ENCODE assay signal across 9 cellular contexts in genomic region chr10:103470755-103471653, GRCh38. TPM values are rescaled to one million over a fixed set of nuclear protein-coding genes. Genes with fewer than 3 reads are reported as not detected.
DNase-seq lines count a peak whose midpoint lies in the region; ATAC-seq and TF ChIP-seq lines count a peak whose summit lies in the region.
"Had no signal": no experiment of that assay in that cellular context is flagged by ENCODE, and none has a peak within 500 bp of the region (broad histone marks: within the 10 kb centered on the region; RNA-seq: fewer than 3 reads in every experiment).

No MANE protein-coding gene starts in this region.

- H3K9me3 ChIP-seq in OCI-LY7 (ENCODE audit: low read length), result no peaks in the 10 kb centered on the region
- H3K9me3 ChIP-seq: ovary had no signal

- H3K27ac ChIP-seq in OCI-LY7 (ENCODE audit: low read depth, low read length, poor library complexity, severe bottlenecking), result peak overlapping the region; percentile 91
- H3K27ac ChIP-seq in mesendoderm (ENCODE audit: low read depth, low read length), result no peak overlapping the region
- H3K27ac ChIP-seq: ovary had no signal

- no peak overlapping the region for H3K23ac ChIP-seq in mesendoderm (ENCODE audit: low read length)

- intact Hi-C loops in OCI-LY7 (cut with micrococcal nuclease; ENCODE audit: unreplicated experiment), result no loop called here
- intact Hi-C loops in activated T-helper 1 cell treated with anti-CD3 and anti-CD28 coated beads, Interleukin-12 subunit alpha, Interleukin-12 subunit beta, Interleukin-2, Interleukin-4 antibody, amounts not matched to agents 30 ng/mL and 10 ng/mL and 1 ng/mL, durations not matched to agents 14 hours and 24 hours and 36 hours (cut with micrococcal nuclease), result loop anchor here (1.0 to 5.0 kb wide), 3 partner anchors 11 to 104 kb away; partner anchors contain the start of genes CALHM2 and TAF5

- POLR2A ChIA-PET in OCI-LY7 (lab: Charles Lee), result interaction anchor here (0.5 to 0.9 kb wide), 4 partner anchors 8 to 280 kb away, joined by 3 to 4 read pairs (median 4); no protein-coding TSS in a partner anchor

- H3K4me1 ChIP-seq in OCI-LY7 (ENCODE audit: insufficient read depth, low read length, poor library complexity, severe bottlenecking) (peaks cover 77% of the 10 kb centered on the region), mesendoderm (ENCODE audit: control insufficient read depth, low read depth, low read length) (peaks cover 5% of the 10 kb centered on the region)

- peaks cover 2% of the 10 kb centered on the region for H3K36me3 Mint-ChIP-seq in activated T-helper 1 cell treated with anti-CD3 and anti-CD28 coated beads, Interleukin-12 subunit alpha, Interleukin-12 subunit beta, Interleukin-2, Interleukin-4 antibody, amounts not matched to agents 30 ng/mL and 10 ng/mL and 1 ng/mL, durations not matched to agents 14 hours and 24 hours and 36 hours (ENCODE audit: low read depth)

- H2BK120ac ChIP-seq in mesendoderm (ENCODE audit: low read depth, low read length), result no peak overlapping the region

- H3K4me1 Mint-ChIP-seq in activated T-helper 1 cell treated with anti-CD3 and anti-CD28 coated beads, Interleukin-12 subunit alpha, Interleukin-12 subunit beta, Interleukin-2, Interleukin-4 antibody, amounts not matched to agents 30 ng/mL and 10 ng/mL and 1 ng/mL, durations not matched to agents 14 hours and 24 hours and 36 hours (ENCODE audit: low read depth), result peaks cover 70% of the 10 kb centered on the region

- H2AK5ac ChIP-seq in mesendoderm (ENCODE audit: low read length), result no peak overlapping the region

- H3K56ac ChIP-seq in mesendoderm (ENCODE audit: low read length), result peak overlapping the region; percentile 6

- peak overlapping the region; percentile 13; the same call in 1 of the 2 replicates for H2AFZ ChIP-seq in OCI-LY7 (ENCODE audit: low read length)

- H3K27me3 ChIP-seq in mesendoderm (ENCODE audit: insufficient read depth, low read length, poor library complexity), result no peaks in the 10 kb centered on the region
- H3K27me3 ChIP-seq: ovary had no signal

- H3K27ac Mint-ChIP-seq in activated T-helper 1 cell treated with anti-CD3 and anti-CD28 coated beads, Interleukin-12 subunit alpha, Interleukin-12 subunit beta, Interleukin-2, Interleukin-4 antibody, amounts not matched to agents 30 ng/mL and 10 ng/mL and 1 ng/mL, durations not matched to agents 14 hours and 24 hours and 36 hours, result peak overlapping the region; percentile 89

- H3K79me2 ChIP-seq in OCI-LY7 (ENCODE audit: insufficient read depth, low read depth, low read length) (no peaks in the 10 kb centered on the region), mesendoderm (ENCODE audit: control insufficient read depth, insufficient read depth, low read length) (no peaks in the 10 kb centered on the region)

- peak overlapping the region; percentile 72 for H3K4me2 ChIP-seq in OCI-LY7 (ENCODE audit: low read length)
- no peak overlapping the region for H3K4me2 ChIP-seq in mesendoderm (ENCODE audit: low read length)

- H3K9ac ChIP-seq in mesendoderm (ENCODE audit: low read length), result no peak overlapping the region

- CTCF ChIA-PET in OCI-LY7 (lab: Charles Lee; ENCODE audit: unreplicated experiment), result interaction anchor here (0.6 to 0.7 kb wide), 3 partner anchors 13 to 55 kb away, joined by 3 read pairs; no protein-coding TSS in a partner anchor

- peak overlapping the region; percentile 27 for H3K4me3 Mint-ChIP-seq in activated T-helper 1 cell treated with anti-CD3 and anti-CD28 coated beads, Interleukin-12 subunit alpha, Interleukin-12 subunit beta, Interleukin-2, Interleukin-4 antibody, amounts not matched to agents 30 ng/mL and 10 ng/mL and 1 ng/mL, durations not matched to agents 14 hours and 24 hours and 36 hours

- H3K9me3 Mint-ChIP-seq in activated T-helper 1 cell treated with anti-CD3 and anti-CD28 coated beads, Interleukin-12 subunit alpha, Interleukin-12 subunit beta, Interleukin-2, Interleukin-4 antibody, amounts not matched to agents 30 ng/mL and 10 ng/mL and 1 ng/mL, durations not matched to agents 14 hours and 24 hours and 36 hours, result no peaks in the 10 kb centered on the region

- no peaks in the 10 kb centered on the region for H4K20me1 ChIP-seq in OCI-LY7 (ENCODE audit: insufficient read depth, low read length)

- H3K4ac ChIP-seq in mesendoderm (ENCODE audit: low read depth, low read length), result no peak overlapping the region

- peak; percentile 77 for ATAC-seq in GM18870 (IDR thresholded peaks at IDR 0.05; ENCODE audit: unreplicated experiment)
- ATAC-seq in HG02943 (IDR thresholded peaks at IDR 0.05; ENCODE audit: low read depth, unreplicated experiment), result peak; percentile 71

- H3K27me3 Mint-ChIP-seq in activated T-helper 1 cell treated with anti-CD3 and anti-CD28 coated beads, Interleukin-12 subunit alpha, Interleukin-12 subunit beta, Interleukin-2, Interleukin-4 antibody, amounts not matched to agents 30 ng/mL and 10 ng/mL and 1 ng/mL, durations not matched to agents 14 hours and 24 hours and 36 hours (ENCODE audit: insufficient read depth), result no peaks in the 10 kb centered on the region

- BruUV-seq in OCI-LY7 (replicated peaks; lab: Mats Ljungman, UMichigan), result no TSS peak

- WGBS in mesendoderm (ENCODE audit: extremely low coverage, insufficient coverage, low lambda C conversion rate), result no CpG with 5 or more reads among the region's 14 CpGs

- DNase-seq in OCI-LY7 (ENCODE audit: low spot score) (peak; percentile 90), mesendoderm (peak; percentile 65), ureter (ENCODE audit: low spot score) (peak; percentile 73), middle frontal gyrus (ENCODE audit: extremely low spot score, low spot score) (no peak), HPDE6-E6E7 (ENCODE audit: extremely low spot score) (no peak)
- DNase-seq in activated T-helper 1 cell treated with anti-CD3 and anti-CD28 coated beads, Interleukin-12 subunit alpha, Interleukin-12 subunit beta, Interleukin-2, Interleukin-4 antibody, amounts not matched to agents 30 ng/mL and 10 ng/mL and 1 ng/mL, durations not matched to agents 14 hours and 24 hours and 36 hours (ENCODE audit: low spot score), result peak; percentile 69

- H2BK15ac ChIP-seq in mesendoderm (replicated peaks; ENCODE audit: low read depth), result no peak overlapping the region

- H2BK5ac ChIP-seq in mesendoderm (ENCODE audit: low read length), result no peak overlapping the region

- peak overlapping the region; percentile 47 for H3K18ac ChIP-seq in mesendoderm (ENCODE audit: low read length)

- H3K36me3 ChIP-seq in OCI-LY7 (ENCODE audit: insufficient read depth, low read length) (no peaks in the 10 kb centered on the region), mesendoderm (ENCODE audit: control insufficient read depth, insufficient read depth, low read length) (no peaks in the 10 kb centered on the region)
- H3K36me3 ChIP-seq: ovary had no signal

- no peaks in the 10 kb centered on the region for H3K79me1 ChIP-seq in mesendoderm (ENCODE audit: low read length)

- no peaks in the 10 kb centered on the region for H3K9me2 ChIP-seq in OCI-LY7 (ENCODE audit: insufficient read depth, low read length)

- H4K8ac ChIP-seq in mesendoderm (ENCODE audit: low read depth, low read length), result no peak overlapping the region

- H3K4me3 ChIP-seq in OCI-LY7 (ENCODE audit: low read depth, low read length, poor library complexity, severe bottlenecking), result peak overlapping the region; percentile 55
- H3K4me3 ChIP-seq in mesendoderm (ENCODE audit: low read length), result no peak overlapping the region
- H3K4me3 ChIP-seq: ovary had no signal

- peak overlapping the region; percentile 64 for H4K5ac ChIP-seq in mesendoderm (ENCODE audit: low read length)

- no peak for TF ChIP-seq CTCF in OCI-LY7 (conservative IDR thresholded peaks at IDR 0.05; ENCODE audit: low read length)

RNA-seq across cellular contexts. Expression of gene CALHM3, which starts 8.0 kb away (rescaled TPM):
- total RNA-seq in OCI-LY7 (2014; rRNA removed; shearing (Covaris generic)), result 0.26 TPM in 1 of 2 replicates, not detected in the other
- total RNA-seq in OCI-LY7 (2022) (not detected in 2 replicates), ureter (not detected)
- total RNA-seq in activated T-helper 1 cell treated with anti-CD3 and anti-CD28 coated beads, Interleukin-12 subunit alpha, Interleukin-12 subunit beta, Interleukin-2, Interleukin-4 antibody, amounts not matched to agents 30 ng/mL and 10 ng/mL and 1 ng/mL, durations not matched to agents 14 hours and 24 hours and 36 hours, result not detected in 2 replicates
- 0.18 TPM for polyA plus RNA-seq in mesendoderm (2013, experiment 1 of 2)
- polyA plus RNA-seq in mesendoderm (2013, experiment 2 of 2), result 0.21 TPM
- total RNA-seq: ovary had no signal
- polyA plus RNA-seq: ovary had no signal

RNA-seq across cellular contexts. Expression of gene CALHM1, which starts 12.3 kb away (rescaled TPM):
- not detected in 2 replicates for total RNA-seq in OCI-LY7 (2014; rRNA removed; shearing (Covaris generic))
- 0.13 and 0.18 TPM in 2 replicates for total RNA-seq in OCI-LY7 (2022)
- not detected in 2 replicates for total RNA-seq in activated T-helper 1 cell treated with anti-CD3 and anti-CD28 coated beads, Interleukin-12 subunit alpha, Interleukin-12 subunit beta, Interleukin-2, Interleukin-4 antibody, amounts not matched to agents 30 ng/mL and 10 ng/mL and 1 ng/mL, durations not matched to agents 14 hours and 24 hours and 36 hours
- polyA plus RNA-seq in mesendoderm (2013, experiment 1 of 2), result 0.07 TPM
- 0.08 TPM for polyA plus RNA-seq in mesendoderm (2013, experiment 2 of 2)
- total RNA-seq in ureter, result not detected
- total RNA-seq: ovary had no signal
- polyA plus RNA-seq: ovary had no signal

RNA-seq across cellular contexts. Expression of gene CALHM2, which starts 18.8 kb away (rescaled TPM):
- not detected in 2 replicates for total RNA-seq in OCI-LY7 (2014; rRNA removed; shearing (Covaris generic))
- not detected in 2 replicates for total RNA-seq in OCI-LY7 (2022)
- total RNA-seq in activated T-helper 1 cell treated with anti-CD3 and anti-CD28 coated beads, Interleukin-12 subunit alpha, Interleukin-12 subunit beta, Interleukin-2, Interleukin-4 antibody, amounts not matched to agents 30 ng/mL and 10 ng/mL and 1 ng/mL, durations not matched to agents 14 hours and 24 hours and 36 hours, result 18.6 and 19.1 TPM in 2 replicates
- 1.8 TPM for polyA plus RNA-seq in mesendoderm (2013, experiment 1 of 2)
- 1.8 TPM for polyA plus RNA-seq in mesendoderm (2013, experiment 2 of 2)
- 25.1 TPM for total RNA-seq in ureter

RNA-seq across cellular contexts. Expression of gene NEURL1, which starts 22.5 kb away (rescaled TPM):
- total RNA-seq in OCI-LY7 (2014; rRNA removed; shearing (Covaris generic)), result 0.46 and 0.47 TPM in 2 replicates
- total RNA-seq in OCI-LY7 (2022) (not detected in 2 replicates), ureter (1.2 TPM)
- 3.4 and 3.6 TPM in 2 replicates for total RNA-seq in activated T-helper 1 cell treated with anti-CD3 and anti-CD28 coated beads, Interleukin-12 subunit alpha, Interleukin-12 subunit beta, Interleukin-2, Interleukin-4 antibody, amounts not matched to agents 30 ng/mL and 10 ng/mL and 1 ng/mL, durations not matched to agents 14 hours and 24 hours and 36 hours
- 0.20 TPM for polyA plus RNA-seq in mesendoderm (2013, experiment 1 of 2)
- polyA plus RNA-seq in mesendoderm (2013, experiment 2 of 2), result 0.20 TPM

Comparison
In these comparisons a context has a peak if more than half of its experiments do, and no peak if none do; other contexts are left out.
1. DNase-seq: peak in OCI-LY7 (single experiment), activated T-helper 1 cell treated with anti-CD3 and anti-CD28 coated beads, Interleukin-12 subunit alpha, Interleukin-12 subunit beta, Interleukin-2, Interleukin-4 antibody, amounts not matched to agents 30 ng/mL and 10 ng/mL and 1 ng/mL, durations not matched to agents 14 hours and 24 hours and 36 hours (single experiment), mesendoderm (single experiment) and ureter (single experiment); none in middle frontal gyrus (single experiment) and HPDE6-E6E7 (single experiment).
2. RNA of gene CALHM2, which starts 18.8 kb away (total RNA-seq): 25.1 TPM in ureter (single experiment) and 18.6 to 19.1 TPM in activated T-helper 1 cell treated with anti-CD3 and anti-CD28 coated beads, Interleukin-12 subunit alpha, Interleukin-12 subunit beta, Interleukin-2, Interleukin-4 antibody, amounts not matched to agents 30 ng/mL and 10 ng/mL and 1 ng/mL, durations not matched to agents 14 hours and 24 hours and 36 hours; not detected in OCI-LY7; every median in the first group is over 10 times any median in the second.